4 cellular contexts compared by ENCODE assay signal in the genomic region with DNA sequence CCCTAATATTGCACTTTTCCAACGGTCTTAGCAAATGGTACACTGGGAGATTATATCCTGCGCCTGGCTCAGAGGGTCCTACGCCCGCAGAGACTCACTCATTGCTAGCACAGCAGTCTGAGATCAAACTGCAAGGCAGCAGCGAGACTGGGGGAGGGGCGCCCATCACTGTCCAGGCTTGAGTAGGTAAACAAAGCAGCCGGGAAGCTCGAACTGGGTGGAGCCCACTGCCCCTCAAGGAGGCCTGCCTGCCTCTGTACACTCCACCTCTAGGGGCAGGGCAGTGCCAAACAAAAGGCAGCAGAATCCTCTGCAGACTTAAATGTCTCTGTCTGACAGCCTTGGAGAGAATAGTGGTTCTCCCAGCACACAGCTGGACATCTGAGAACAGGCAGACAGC. TPM values are rescaled to one million over a fixed set of nuclear protein-coding genes. Genes with fewer than 3 reads are reported as not detected.
"Had no signal": no experiment of that assay in that cellular context is flagged by ENCODE, and none has a peak within 500 bp of the region (broad histone marks: within the 10 kb centered on the region; RNA-seq: fewer than 3 reads in every experiment).

No MANE protein-coding gene starts in this region.

RNA-seq across cellular contexts. Expression of gene SLC1A1, which starts 41.1 kb away (rescaled TPM):
- total RNA-seq: foreskin keratinocyte; mononuclear cell; natural killer cell; T-helper 2 cell treated with Interferon-gamma antibody and Interleukin-4, amounts not matched to agents 100 ng/mL and 5 ng/mL, for 36 hours had no signal
